11 cellular contexts compared by ENCODE assay signal in genomic region chr9:124735121-124735520, GRCh38. TPM values are rescaled to one million over a fixed set of nuclear protein-coding genes. Genes with fewer than 3 reads are reported as not detected.
DNase-seq lines count a peak whose midpoint lies in the region; ATAC-seq, FAIRE-seq and TF ChIP-seq lines count a peak whose summit lies in the region.
"Had no signal": no experiment of that assay in that cellular context is flagged by ENCODE, and none has a peak within 500 bp of the region (broad histone marks: within the 10 kb centered on the region; RNA-seq: fewer than 3 reads in every experiment).

No MANE protein-coding gene starts in this region.

- DNase-seq in GM12865 (ENCODE audit: low read depth) (peak; percentile 15), MV-4-11 (lab: John Stamatoyannopoulos, UW) (peak; percentile 30), dermis blood vessel endothelial cell (peak; percentile 50), neuronal stem cell (ENCODE audit: low spot score) (no peak), GM12891 (ENCODE audit: insufficient read length, low spot score) (no peak), RKO (ENCODE audit: low spot score) (no peak), GM10248 (ENCODE audit: extremely low spot score) (no peak)
- DNase-seq: left cardiac atrium had no signal

- no peak for TF ChIP-seq POLR2A in GM12891 (IDR thresholded peaks at IDR 0.05; ENCODE audit: low read depth, low read length)

- no peak overlapping the region for H3K18ac ChIP-seq in neuronal stem cell (ENCODE audit: low read length)

- H2AFZ ChIP-seq in neuronal stem cell (ENCODE audit: low read length) = no peak overlapping the region

- H4K91ac ChIP-seq in neuronal stem cell (ENCODE audit: low read depth, low read length, poor library complexity) = no peak overlapping the region

- no peak overlapping the region for H3K4me2 ChIP-seq in neuronal stem cell (ENCODE audit: insufficient read depth, low read length, poor library complexity, severe bottlenecking)

- no peaks in the 10 kb centered on the region for H3K79me1 ChIP-seq in neuronal stem cell (ENCODE audit: low read depth, low read length)

- H3K4me3 ChIP-seq in GM12865 (ENCODE audit: low read depth, low read length) (no peak overlapping the region), neuronal stem cell (ENCODE audit: low read length in 2 of 2) (no peak overlapping the region)
- H3K4me3 ChIP-seq: thoracic aorta had no signal

- POLR2A ChIA-PET in GM10248 (lab: Yijun Ruan, JAX) = no interaction called here

- no peak overlapping the region for H2BK12ac ChIP-seq in neuronal stem cell (ENCODE audit: low read length)

- H2AK5ac ChIP-seq in neuronal stem cell (ENCODE audit: low read depth, low read length) = no peak overlapping the region

- peaks cover 5 to 9% of the 10 kb centered on the region in 2 donors for H3K4me1 ChIP-seq in neuronal stem cell (ENCODE audit: control insufficient read depth in 2 of 2, insufficient read depth in 1 of 2, low read depth in 1 of 2, low read length in 2 of 2)

- no peak overlapping the region for H3K23ac ChIP-seq in neuronal stem cell (ENCODE audit: low read depth, low read length, poor library complexity)

- no peak overlapping the region for H2BK5ac ChIP-seq in neuronal stem cell (ENCODE audit: low read length)

- no peak overlapping the region for H3K4ac ChIP-seq in neuronal stem cell (ENCODE audit: low read length)

- no peak overlapping the region for H2BK15ac ChIP-seq in neuronal stem cell (ENCODE audit: low read length)

- no peak overlapping the region for H3K9ac ChIP-seq in neuronal stem cell (ENCODE audit: low read depth, low read length, poor library complexity)

- no peak for FAIRE-seq in GM12891 (lab: Jason Lieb, UNC)

- ATAC-seq in HG03095 (IDR thresholded peaks at IDR 0.05; ENCODE audit: unreplicated experiment) = no peak
- ATAC-seq: left cardiac atrium had no signal

- no peak overlapping the region for H4K8ac ChIP-seq in neuronal stem cell (ENCODE audit: low read depth, low read length)

- peak overlapping the region; percentile 37 for H3K27ac ChIP-seq in neuronal stem cell (replicated peaks; ENCODE audit: low read length)
- H3K27ac ChIP-seq: thoracic aorta, VCaP had no signal

- H3K14ac ChIP-seq in neuronal stem cell (ENCODE audit: low read length) = no peak overlapping the region

- CTCF ChIA-PET in GM10248 (lab: Yijun Ruan, JAX) = interaction anchor here (0.7 to 2.5 kb wide), 7 partner anchors 9 to 117 kb away, joined by 3 to 9 read pairs (median 3); no protein-coding TSS in a partner anchor

- no peak overlapping the region for H2BK120ac ChIP-seq in neuronal stem cell (ENCODE audit: low read depth, low read length)

- no peaks in the 10 kb centered on the region for H3K27me3 ChIP-seq in neuronal stem cell (ENCODE audit: control insufficient read depth in 3 of 3, insufficient read depth in 3 of 3, low read depth in 1 of 3, low read length in 3 of 3)

- H3K9me3 ChIP-seq in neuronal stem cell (replicated peaks in 1 of 2; ENCODE audit: control insufficient read depth in 2 of 2, insufficient read depth in 1 of 2, low read depth in 1 of 2, low read length in 2 of 2) = peaks cover under 1 to 2% of the 10 kb centered on the region in 2 donors
- H3K9me3 ChIP-seq: thoracic aorta had no signal

- H3K36me3 ChIP-seq in neuronal stem cell (replicated peaks in 1 of 2; ENCODE audit: control insufficient read depth in 2 of 2, insufficient read depth in 2 of 2, low read length in 2 of 2) = peaks cover 4 to 19% of the 10 kb centered on the region in 2 donors
- H3K36me3 ChIP-seq: thoracic aorta had no signal

- no peak for TF ChIP-seq CTCF in GM12865 (IDR thresholded peaks at IDR 0.05; ENCODE audit: insufficient read depth, low read depth, low read length, missing control alignments)
- TF ChIP-seq CTCF in GM10248 (IDR thresholded peaks at IDR 0.05; ENCODE audit: control extremely low read depth, extremely low read depth, low read depth, missing control alignments) = no peak

TF ChIP-seq in GM12891, 5 proteins besides CTCF, POLR2A, EP300 and RAD21:
- TF ChIP-seq SPI1 (IDR thresholded peaks at IDR 0.05; ENCODE audit: low read depth, low read length) (no peak), PAX5 (IDR thresholded peaks at IDR 0.05; ENCODE audit: insufficient read depth, low read length, severe bottlenecking) (no peak), POLR2AphosphoS5 (IDR thresholded peaks at IDR 0.05; ENCODE audit: low read depth, low read length) (no peak)

RNA-seq across cellular contexts. Expression of gene NR6A1, which starts 36.0 kb away (rescaled TPM):
- 2.9 TPM in 2 replicates for total RNA-seq in dermis blood vessel endothelial cell
- 109 TPM for polyA plus RNA-seq in neuronal stem cell (2013, experiment 1 of 2)
- polyA plus RNA-seq in neuronal stem cell (2013, experiment 2 of 2) = 113 TPM
- polyA plus RNA-seq in GM12891 (2012; ENCODE audit: low read depth, missing spikeins) = 2.0 TPM

RNA-seq across cellular contexts. Expression of gene OLFML2A, which starts 41.8 kb away (rescaled TPM):
- 2.2 and 2.9 TPM in 2 replicates for total RNA-seq in dermis blood vessel endothelial cell
- polyA plus RNA-seq in neuronal stem cell (2013, experiment 1 of 2) = 3.4 TPM
- polyA plus RNA-seq in neuronal stem cell (2013, experiment 2 of 2) = 3.6 TPM
- polyA plus RNA-seq in GM12891 (2012; ENCODE audit: low read depth, missing spikeins) = 0.27 TPM

Comparison
In these comparisons a context has a peak if more than half of its experiments do, and no peak if none do; other contexts are left out.
1. DNase-seq: peak in GM12865 (single experiment), MV-4-11 (single experiment) and dermis blood vessel endothelial cell (single experiment); none in neuronal stem cell (single experiment), GM12891 (single experiment), RKO (single experiment) and GM10248 (single experiment).